Comparison of ENCODE assay signal across 9 cellular contexts in genomic region chr6:99905209-99906106, GRCh38.
A peak's percentile ranks its signal among the peaks of the same experiment; 100 is the strongest.
DNase-seq lines count a peak whose midpoint lies in the region; TF ChIP-seq lines count a peak whose summit lies in the region.
"Had no signal": no experiment of that assay in that cellular context is flagged by ENCODE, and none has a peak within 500 bp of the region (broad histone marks: within the 10 kb centered on the region; RNA-seq: fewer than 3 reads in every experiment).

No MANE protein-coding gene starts in this region.

- H3K9me3 ChIP-seq in H9 (ENCODE audit: control insufficient read depth, low read depth, low read length) (no peaks in the 10 kb centered on the region), Karpas-422 (ENCODE audit: low read length) (no peaks in the 10 kb centered on the region), osteoblast (ENCODE audit: low read depth, low read length) (no peaks in the 10 kb centered on the region)

- H3K14ac ChIP-seq in H9 (ENCODE audit: insufficient read depth, low read length): no peak overlapping the region

- H3K4me1 ChIP-seq in H9 (ENCODE audit: insufficient read depth, low read length) (no peaks in the 10 kb centered on the region), Karpas-422 (ENCODE audit: low read length) (no peaks in the 10 kb centered on the region), osteoblast (ENCODE audit: insufficient read depth, low read length) (no peaks in the 10 kb centered on the region)

- H3T11ph ChIP-seq in H9 (ENCODE audit: low read length): no peak overlapping the region

- H2BK20ac ChIP-seq in H9 (ENCODE audit: low read depth, low read length, poor library complexity, severe bottlenecking): no peak overlapping the region

- no peak overlapping the region for H4K8ac ChIP-seq in H9 (replicated peaks; ENCODE audit: insufficient read length, low read depth, low read length)

- no peaks in the 10 kb centered on the region for H3K9me2 ChIP-seq in Karpas-422 (replicated peaks; ENCODE audit: insufficient read depth, low read length)

- H3K27ac ChIP-seq in H9 (ENCODE audit: insufficient read length, low read depth, low read length): no peak overlapping the region
- H3K27ac ChIP-seq in Karpas-422 (ENCODE audit: low read length): no peak overlapping the region
- no peak overlapping the region for H3K27ac ChIP-seq in osteoblast (ENCODE audit: low read depth, low read length)

- TF ChIP-seq CTCF in H9 (conservative IDR thresholded peaks at IDR 0.05) (peak; percentile 83), osteoblast (IDR thresholded peaks at IDR 0.05; ENCODE audit: extremely low read depth, low read depth, low read length) (peak; percentile 69)

- H3K4me3 ChIP-seq in Karpas-422 (ENCODE audit: low read length): no peak overlapping the region
- H3K4me3 ChIP-seq in osteoblast (ENCODE audit: insufficient read depth, low read length): no peak overlapping the region

- H3K4me1 Mint-ChIP-seq in H9: no peaks in the 10 kb centered on the region
- H3K4me1 Mint-ChIP-seq: CD8-positive, alpha-beta memory T cell had no signal

- H3K9me3 Mint-ChIP-seq in H9: no peaks in the 10 kb centered on the region
- H3K9me3 Mint-ChIP-seq: CD8-positive, alpha-beta memory T cell had no signal

- H2BK15ac ChIP-seq in H9 (ENCODE audit: low read depth, low read length): no peak overlapping the region

- H3K9ac ChIP-seq in H9 (ENCODE audit: extremely low read depth, insufficient read length, low read length) (no peak overlapping the region), Karpas-422 (ENCODE audit: low read length) (no peak overlapping the region)

- H4K5ac ChIP-seq in H9 (ENCODE audit: insufficient read length, low read depth, low read length): no peak overlapping the region

- no peak overlapping the region for H2BK12ac ChIP-seq in H9 (ENCODE audit: insufficient read length, low read depth, low read length)

- no peak overlapping the region for H2AFZ ChIP-seq in H9 (ENCODE audit: low read length)
- H2AFZ ChIP-seq in Karpas-422 (ENCODE audit: low read length): no peak overlapping the region
- H2AFZ ChIP-seq in osteoblast (ENCODE audit: low read length): no peak overlapping the region

- H4K20me1 ChIP-seq in H9 (ENCODE audit: control insufficient read depth, insufficient read depth, insufficient read length) (no peaks in the 10 kb centered on the region), Karpas-422 (ENCODE audit: insufficient read depth, low read depth, low read length) (no peaks in the 10 kb centered on the region), osteoblast (ENCODE audit: insufficient read depth, low read length) (no peaks in the 10 kb centered on the region)

- DNase-seq in SIG-M5 treated with dmso at 0.1 percent for 504 hours (lab: John Stamatoyannopoulos, UW; ENCODE audit: unreplicated experiment) (peak; percentile 66), SIG-M5 (lab: John Stamatoyannopoulos, UW) (no peak), H9 (no peak), Karpas-422 (peak; percentile 82), OCI-M1 (lab: John Stamatoyannopoulos, UW) (peak; percentile 78), erythroblast (lab: John Stamatoyannopoulos, UW) (peak; percentile 29 to 51), osteoblast (ENCODE audit: insufficient read length, low spot score, missing footprints) (peak; percentile 38), T-helper 9 cell (no peak)

- H2BK120ac ChIP-seq in H9 (ENCODE audit: low read depth, low read length, poor library complexity, severe bottlenecking): no peak overlapping the region

- no peaks in the 10 kb centered on the region for H3K79me2 ChIP-seq in H9 (ENCODE audit: insufficient read depth, low read length)
- H3K79me2 ChIP-seq in Karpas-422 (ENCODE audit: low read length): no peaks in the 10 kb centered on the region
- H3K79me2 ChIP-seq in osteoblast (ENCODE audit: insufficient read depth, low read length): no peaks in the 10 kb centered on the region

- no peak overlapping the region for H3K18ac ChIP-seq in H9 (ENCODE audit: insufficient read length, low read depth, low read length)

- TF ChIP-seq POLR2A in erythroblast (IDR thresholded peaks at IDR 0.05; ENCODE audit: low read length): no peak

- no peak overlapping the region for H2BK5ac ChIP-seq in H9 (ENCODE audit: insufficient read length, low read length)

- no peaks in the 10 kb centered on the region for H3K36me3 Mint-ChIP-seq in H9 (ENCODE audit: insufficient read depth in 1 of 3, low read depth in 3 of 3)
- H3K36me3 Mint-ChIP-seq: CD8-positive, alpha-beta memory T cell had no signal

- no peaks in the 10 kb centered on the region; the same call in none of the 2 replicates for H3K27me3 Mint-ChIP-seq in H9 (ENCODE audit: low read depth)

- H3K56ac ChIP-seq in H9 (ENCODE audit: insufficient read length, low read depth, low read length): no peak overlapping the region

- H3K23ac ChIP-seq in H9 (ENCODE audit: insufficient read length, low read depth, low read length): no peak overlapping the region

- H3K79me1 ChIP-seq in H9 (ENCODE audit: insufficient read depth, low read depth, low read length, poor library complexity, severe bottlenecking): no peaks in the 10 kb centered on the region

- no peak overlapping the region for H2AK5ac ChIP-seq in H9 (ENCODE audit: insufficient read length, low read length)

- H3K27me3 ChIP-seq in H9 (ENCODE audit: insufficient read depth, low read length) (no peaks in the 10 kb centered on the region), Karpas-422 (ENCODE audit: low read length) (no peaks in the 10 kb centered on the region), osteoblast (ENCODE audit: insufficient read depth, low read length) (peaks cover 14% of the 10 kb centered on the region)

- H3K4me3 Mint-ChIP-seq in H9: no peak overlapping the region
- H3K4me3 Mint-ChIP-seq: CD8-positive, alpha-beta memory T cell had no signal

- H3K36me3 ChIP-seq in Karpas-422 (ENCODE audit: insufficient read depth, low read length) (no peaks in the 10 kb centered on the region), osteoblast (ENCODE audit: insufficient read depth, low read length) (no peaks in the 10 kb centered on the region)

- H3K4me2 ChIP-seq in H9 (ENCODE audit: insufficient read depth, insufficient read length, low read length) (no peak overlapping the region), Karpas-422 (ENCODE audit: low read depth, low read length, poor library complexity, severe bottlenecking) (no peak overlapping the region), osteoblast (ENCODE audit: insufficient read depth, low read length) (no peak overlapping the region)

- no peak overlapping the region for H3K27ac Mint-ChIP-seq in H9
- H3K27ac Mint-ChIP-seq: CD8-positive, alpha-beta memory T cell had no signal

- H3K4ac ChIP-seq in H9 (ENCODE audit: low read depth, low read length): no peak overlapping the region

- no CpG with 5 or more reads among the region's 4 CpGs for WGBS in H9 (ENCODE audit: extremely low coverage, insufficient read length, low lambda C conversion rate)

- no peaks in the 10 kb centered on the region for H3K23me2 ChIP-seq in H9 (ENCODE audit: insufficient read length, low read depth, low read length, poor library complexity, severe bottlenecking)

- H4K91ac ChIP-seq in H9 (ENCODE audit: insufficient read length, low read depth, low read length): no peak overlapping the region

Comparison
In these comparisons a context has a peak if more than half of its experiments do, and no peak if none do; other contexts are left out.
1. DNase-seq: peak in SIG-M5 treated with dmso at 0.1 percent for 504 hours (single experiment), Karpas-422 (single experiment), OCI-M1 (single experiment), erythroblast (2 of 2) and osteoblast (single experiment); none in SIG-M5 (single experiment), H9 (single experiment) and T-helper 9 cell (single experiment).